14 cellular contexts compared by ENCODE assay signal in genomic region chr11:111355101-111355500, GRCh38. TPM values are rescaled to one million over a fixed set of nuclear protein-coding genes. Genes with fewer than 3 reads are reported as not detected.
A peak's percentile ranks its signal among the peaks of the same experiment; 100 is the strongest.
DNase-seq lines count a peak whose midpoint lies in the region; ATAC-seq and TF ChIP-seq lines count a peak whose summit lies in the region.
"Had no signal": no experiment of that assay in that cellular context is flagged by ENCODE, and none has a peak within 500 bp of the region (broad histone marks: within the 10 kb centered on the region; RNA-seq: fewer than 3 reads in every experiment).

No MANE protein-coding gene starts in this region.

- DNase-seq in activated B cell treated with CpG ODN at 0.5 μM for 24 hours = no peak
- DNase-seq in medulla oblongata (ENCODE audit: extremely low spot score) = no peak
- DNase-seq in NCI-H526 (lab: John Stamatoyannopoulos, UW) = no peak
- DNase-seq in SHP77 treated with DMSO at 0.1 percent for 48 hours (lab: John Stamatoyannopoulos, UW) = no peak
- DNase-seq: GOT3, NCI-H1105, NCI-H1694 treated with DMSO at 0.1 percent for 48 hours, NCI-H2107, NCI-H2227 treated with DMSO at 0.1 percent for 48 hours, NCI-H524, SJCRH30 had no signal

- no peaks in the 10 kb centered on the region for H3K27me3 ChIP-seq in BLaER1
- H3K27me3 ChIP-seq: SJCRH30 had no signal

- peaks cover 40% of the 10 kb centered on the region for H3K4me1 ChIP-seq in BLaER1
- H3K4me1 ChIP-seq: SJCRH30 had no signal

- no peaks in the 10 kb centered on the region for H3K27me3 Mint-ChIP-seq in activated B cell treated with CpG ODN at 0.5 μM for 24 hours
- H3K27me3 Mint-ChIP-seq in stimulated activated memory B cell treated with anti-CD40 and anti-IgM and Interleukin-4, amounts not matched to agents 10 μg/mL and 1 μg/mL and 100 μg/mL, for 72 hours = no peaks in the 10 kb centered on the region

- POLR2A ChIA-PET in activated B cell treated with CpG ODN at 0.5 μM for 24 hours (lab: Charles Lee) = interaction anchor here (1.1 to 2.4 kb wide), 2 partner anchors 9 to 12 kb away, joined by 3 to 11 read pairs; no protein-coding TSS in a partner anchor

- peaks cover 95% of the 10 kb centered on the region for H3K36me3 ChIP-seq in BLaER1
- H3K36me3 ChIP-seq: SJCRH30 had no signal

- no peak for ATAC-seq in activated B cell treated with CpG ODN at 0.5 μM for 24 hours (ENCODE audit: low read depth)
- ATAC-seq in stimulated activated memory B cell treated with anti-CD40 and anti-IgM and Interleukin-4, amounts not matched to agents 10 μg/mL and 1 μg/mL and 100 μg/mL, for 72 hours = no peak

- peak overlapping the region; percentile 18; the same call in 1 of the 2 replicates for H3K27ac ChIP-seq in BLaER1
- H3K27ac ChIP-seq: SJCRH30 had no signal

- intact Hi-C loops in activated B cell treated with CpG ODN at 0.5 μM for 24 hours (cut with micrococcal nuclease) = no loop called here

- H3K27ac Mint-ChIP-seq in activated B cell treated with CpG ODN at 0.5 μM for 24 hours = peak overlapping the region; percentile 84
- peak overlapping the region; percentile 81 for H3K27ac Mint-ChIP-seq in stimulated activated memory B cell treated with anti-CD40 and anti-IgM and Interleukin-4, amounts not matched to agents 10 μg/mL and 1 μg/mL and 100 μg/mL, for 72 hours

- peaks cover 6% of the 10 kb centered on the region; the same call in 1 of the 2 replicates for H3K9me3 ChIP-seq in BLaER1
- H3K9me3 ChIP-seq: SJCRH30 had no signal

- peaks cover 41% of the 10 kb centered on the region for H3K36me3 Mint-ChIP-seq in activated B cell treated with CpG ODN at 0.5 μM for 24 hours (ENCODE audit: low read depth)
- H3K36me3 Mint-ChIP-seq in stimulated activated memory B cell treated with anti-CD40 and anti-IgM and Interleukin-4, amounts not matched to agents 10 μg/mL and 1 μg/mL and 100 μg/mL, for 72 hours = peaks cover 61% of the 10 kb centered on the region

- H3K9ac ChIP-seq in BLaER1 = no peak overlapping the region

- H4K20me1 ChIP-seq in BLaER1 = peaks cover 53% of the 10 kb centered on the region

- TF ChIP-seq CTCF in activated B cell treated with CpG ODN at 0.5 μM for 24 hours (IDR thresholded peaks at IDR 0.05) = no peak

- no peaks in the 10 kb centered on the region for H3K9me3 Mint-ChIP-seq in activated B cell treated with CpG ODN at 0.5 μM for 24 hours
- no peaks in the 10 kb centered on the region for H3K9me3 Mint-ChIP-seq in stimulated activated memory B cell treated with anti-CD40 and anti-IgM and Interleukin-4, amounts not matched to agents 10 μg/mL and 1 μg/mL and 100 μg/mL, for 72 hours

- H3K4me3 ChIP-seq in BLaER1 = no peak overlapping the region
- H3K4me3 ChIP-seq: SJCRH30 had no signal

- no peak overlapping the region for H3K4me3 Mint-ChIP-seq in activated B cell treated with CpG ODN at 0.5 μM for 24 hours
- no peak overlapping the region for H3K4me3 Mint-ChIP-seq in stimulated activated memory B cell treated with anti-CD40 and anti-IgM and Interleukin-4, amounts not matched to agents 10 μg/mL and 1 μg/mL and 100 μg/mL, for 72 hours

- CTCF ChIA-PET in activated B cell treated with CpG ODN at 0.5 μM for 24 hours (lab: Charles Lee) = interaction anchor here (0.7 to 3.3 kb wide), 5 partner anchors 9 to 74 kb away, joined by 3 to 15 read pairs (median 4); no protein-coding TSS in a partner anchor

- H3K4me2 ChIP-seq in BLaER1 = peak overlapping the region; percentile 2; the same call in 1 of the 2 replicates

- TF ChIP-seq POLR2A in GM18526 (IDR thresholded peaks at IDR 0.05; ENCODE audit: extremely low read depth, insufficient read length) = peak; percentile 21

- peaks cover 49% of the 10 kb centered on the region for H3K4me1 Mint-ChIP-seq in activated B cell treated with CpG ODN at 0.5 μM for 24 hours
- peaks cover 58% of the 10 kb centered on the region for H3K4me1 Mint-ChIP-seq in stimulated activated memory B cell treated with anti-CD40 and anti-IgM and Interleukin-4, amounts not matched to agents 10 μg/mL and 1 μg/mL and 100 μg/mL, for 72 hours

RNA-seq across cellular contexts. Expression of gene POU2AF1, which starts 24.0 kb away (rescaled TPM):
- 141 and 155 TPM in 2 replicates for total RNA-seq in activated B cell treated with CpG ODN at 0.5 μM for 24 hours
- total RNA-seq: SJCRH30 had no signal

RNA-seq across cellular contexts. Expression of gene POU2AF3, which starts 56.8 kb away (rescaled TPM):
- 0.82 and 1.1 TPM in 2 replicates for total RNA-seq in activated B cell treated with CpG ODN at 0.5 μM for 24 hours
- total RNA-seq: SJCRH30 had no signal
